22 cellular contexts compared by ENCODE assay signal in the genomic region with DNA sequence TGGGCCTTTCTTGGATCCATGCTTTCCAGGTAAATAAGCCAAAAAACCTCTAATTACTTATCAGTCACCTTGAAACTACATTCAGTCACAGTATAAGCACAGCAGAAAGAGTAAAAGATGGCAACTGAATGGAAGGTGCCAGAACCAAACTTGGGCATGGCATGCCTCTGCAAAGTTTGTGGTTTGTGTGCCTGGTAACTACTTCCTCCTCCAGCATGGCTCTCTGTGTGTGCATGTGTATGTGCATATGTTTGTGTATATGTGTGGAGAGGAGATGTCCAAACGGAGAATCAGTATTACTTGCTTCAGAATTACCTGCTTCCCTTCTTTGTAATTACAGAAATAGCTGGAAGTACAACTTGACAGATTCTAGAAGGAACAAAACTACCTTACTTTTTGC.
"Had no signal": no experiment of that assay in that cellular context is flagged by ENCODE, and none has a peak within 500 bp of the region (broad histone marks: within the 10 kb centered on the region; RNA-seq: fewer than 3 reads in every experiment).

No MANE protein-coding gene starts in this region.

- H3K27me3 ChIP-seq: adrenal gland, cardiac muscle cell, right atrium auricular region, thyroid gland had no signal

- H3K4me3 Mint-ChIP-seq: activated CD4-positive, alpha-beta T cell treated with anti-CD3 and anti-CD28 coated beads for 36 hours; mesothelial cell of epicardium; WTC11 had no signal

- H3K4me1 ChIP-seq: adrenal gland, prostate gland, right atrium auricular region, thyroid gland had no signal

- H3K36me3 Mint-ChIP-seq: activated naive CD4-positive, alpha-beta T cell treated with anti-CD3 and anti-CD28 coated beads, Interleukin-2, amount 50 U/mL, for 72 hours; WTC11 had no signal

- H3K4me3 ChIP-seq: adrenal gland, cardiac muscle cell, lung, prostate gland, right atrium auricular region, thyroid gland had no signal

- H3K27ac Mint-ChIP-seq: activated CD4-positive, alpha-beta T cell treated with anti-CD3 and anti-CD28 coated beads for 36 hours; activated naive CD4-positive, alpha-beta T cell treated with anti-CD3 and anti-CD28 coated beads, Interleukin-2, amount 50 U/mL, for 72 hours; WTC11 had no signal

- H3K4me1 Mint-ChIP-seq: activated CD4-positive, alpha-beta T cell treated with anti-CD3 and anti-CD28 coated beads for 36 hours; WTC11 had no signal

- H3K36me3 ChIP-seq: adrenal gland, cardiac muscle cell, prostate gland, right atrium auricular region, thyroid gland had no signal

- H3K27ac ChIP-seq: adrenal gland, cardiac muscle cell, right atrium auricular region, thyroid gland had no signal

- H3K27me3 Mint-ChIP-seq: activated CD4-positive, alpha-beta T cell treated with anti-CD3 and anti-CD28 coated beads for 36 hours had no signal

- FAIRE-seq: TTC549, urothelium cell line had no signal

- H3K9me3 Mint-ChIP-seq: activated naive CD4-positive, alpha-beta T cell treated with anti-CD3 and anti-CD28 coated beads, Interleukin-2, amount 50 U/mL, for 72 hours had no signal

- H3K9me3 ChIP-seq: adrenal gland, prostate gland, thyroid gland had no signal

- DNase-seq: activated CD4-positive, alpha-beta T cell treated with anti-CD3 and anti-CD28 coated beads for 36 hours; activated CD4-positive, alpha-beta T cell treated with anti-CD3 and anti-CD28 coated beads, Interleukin-2, amount 50 U/mL, for 48 hours; activated gamma-delta T cell treated with Interleukin-2 at 50 U/mL for 16 hours; adrenal gland; dermis blood vessel endothelial cell; effector memory CD4-positive, alpha-beta T cell; occipital lobe; stimulated activated CD4-positive, alpha-beta T cell treated with anti-CD3 and anti-CD28 coated beads, Interleukin-12 subunit alpha, Interleukin-12 subunit beta, amount 100 ng/mL, for 4 hours; stimulated activated CD4-positive, alpha-beta T cell treated with anti-CD3 and anti-CD28 coated beads, Interleukin-1b, Interleukin-23, amount 100 ng/mL, for 48 hours; stimulated activated CD8-positive, alpha-beta memory T cell treated with anti-CD3 and anti-CD28 coated beads, Interleukin-4, amount 100 ng/mL, for 48 hours; stimulated activated naive CD4-positive, alpha-beta T cell; thyroid gland had no signal

- ATAC-seq: activated CD4-positive, alpha-beta T cell treated with anti-CD3 and anti-CD28 coated beads for 36 hours; activated naive CD4-positive, alpha-beta T cell treated with anti-CD3 and anti-CD28 coated beads, Interleukin-2, amount 50 U/mL, for 72 hours; left lobe of liver; WTC11 had no signal
